25 cellular contexts compared by ENCODE assay signal in the genomic region with DNA sequence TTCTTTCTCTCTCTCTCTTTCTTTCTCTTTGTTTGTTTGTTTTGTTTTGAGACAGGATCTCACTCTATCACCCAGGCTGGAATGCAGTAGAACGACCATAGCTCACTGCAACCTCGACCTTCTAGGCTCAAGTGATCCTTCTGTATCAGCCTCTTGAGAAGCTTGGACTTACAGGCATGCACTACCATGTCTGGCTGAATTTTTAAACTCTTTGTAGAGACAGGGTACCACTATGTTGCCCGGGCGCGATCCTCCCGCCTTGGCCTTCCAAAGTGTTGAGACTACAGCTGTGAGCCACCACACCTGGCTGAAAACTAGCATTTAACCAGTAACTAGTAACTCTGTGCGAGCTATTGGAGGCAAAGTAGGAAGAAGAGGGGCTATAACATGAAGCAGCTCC.
"Had no signal": no experiment of that assay in that cellular context is flagged by ENCODE, and none has a peak within 500 bp of the region (broad histone marks: within the 10 kb centered on the region; RNA-seq: fewer than 3 reads in every experiment).

No MANE protein-coding gene starts in this region.

- H3K27ac ChIP-seq: dorsolateral prefrontal cortex, gastrocnemius medialis, hepatocyte, left lung, ovary, psoas muscle, right lobe of liver, suprapubic skin, transverse colon, vagina had no signal

- DNase-seq: dorsolateral prefrontal cortex; effector CD4-positive, alpha-beta T cell; gastrocnemius medialis; head of caudate nucleus; kidney; left lung; natural killer cell; occipital lobe; ovary; posterior cingulate gyrus; psoas muscle; right lobe of liver; stimulated activated CD4-positive, alpha-beta T cell treated with anti-CD3 and anti-CD28 coated beads, Interleukin-12 subunit alpha, Interleukin-12 subunit beta, amount 100 ng/mL, for 4 hours; stimulated activated CD4-positive, alpha-beta T cell treated with anti-CD3 and anti-CD28 coated beads, Interleukin-1b, Interleukin-23, amount 100 ng/mL, for 48 hours; stimulated activated CD4-positive, alpha-beta T cell treated with anti-CD3 and anti-CD28 coated beads, Interleukin-4, amount 100 ng/mL, for 1 hour; stimulated activated CD8-positive, alpha-beta memory T cell treated with anti-CD3 and anti-CD28 coated beads, Interleukin-4, amount 100 ng/mL, for 48 hours; stimulated activated naive CD4-positive, alpha-beta T cell; stimulated activated naive CD8-positive, alpha-beta T cell treated with anti-CD3 and anti-CD28 coated beads, Interleukin-15, amount 100 ng/mL, for 72 hours; transverse colon had no signal

- H3K9me3 ChIP-seq: gastrocnemius medialis, left lung, ovary, psoas muscle, right lobe of liver, suprapubic skin, transverse colon, vagina had no signal

- H3K4me3 Mint-ChIP-seq: memory B cell; natural killer cell; stimulated activated naive CD8-positive, alpha-beta T cell treated with anti-CD3 and anti-CD28 coated beads, Interleukin-15, amount 100 ng/mL, for 72 hours had no signal

- H3K27me3 ChIP-seq: dorsolateral prefrontal cortex, gastrocnemius medialis, hepatocyte, left lung, ovary, right lobe of liver, suprapubic skin, transverse colon, vagina had no signal

- ATAC-seq: gastrocnemius medialis; left lung; natural killer cell; psoas muscle; right lobe of liver; stimulated activated naive CD8-positive, alpha-beta T cell treated with anti-CD3 and anti-CD28 coated beads, Interleukin-15, amount 100 ng/mL, for 72 hours had no signal

- H3K9me3 Mint-ChIP-seq: memory B cell; natural killer cell; stimulated activated naive CD8-positive, alpha-beta T cell treated with anti-CD3 and anti-CD28 coated beads, Interleukin-15, amount 100 ng/mL, for 72 hours had no signal

- H3K36me3 Mint-ChIP-seq: memory B cell, natural killer cell had no signal

- H3K27ac Mint-ChIP-seq: memory B cell; natural killer cell; stimulated activated naive CD8-positive, alpha-beta T cell treated with anti-CD3 and anti-CD28 coated beads, Interleukin-15, amount 100 ng/mL, for 72 hours had no signal

- H3K4me1 ChIP-seq: gastrocnemius medialis, left lung, psoas muscle, right lobe of liver, suprapubic skin, transverse colon, vagina had no signal

- H3K4me1 Mint-ChIP-seq: memory B cell; natural killer cell; stimulated activated naive CD8-positive, alpha-beta T cell treated with anti-CD3 and anti-CD28 coated beads, Interleukin-15, amount 100 ng/mL, for 72 hours had no signal

- H3K4me3 ChIP-seq: dorsolateral prefrontal cortex, gastrocnemius medialis, hepatocyte, left lung, lung, ovary, psoas muscle, right lobe of liver, smooth muscle cell, suprapubic skin, transverse colon, vagina had no signal

- H3K36me3 ChIP-seq: gastrocnemius medialis, left lung, ovary, right lobe of liver, suprapubic skin, transverse colon, vagina had no signal
